Comparison of ENCODE assay signal across 8 cellular contexts in genomic region chr1:231419738-231420298, GRCh38. TPM values are rescaled to one million over a fixed set of nuclear protein-coding genes. Genes with fewer than 3 reads are reported as not detected.
DNase-seq lines count a peak whose midpoint lies in the region; ATAC-seq and TF ChIP-seq lines count a peak whose summit lies in the region.

No MANE protein-coding gene starts in this region.

- H3K36me3 ChIP-seq in BLaER1: 0 out of 2 replicates have a peak, but pooled peaks cover 3% of the 10 kb centered on the region

- H3K27me3 Mint-ChIP-seq in central memory CD8-positive, alpha-beta T cell: no peaks in the 10 kb centered on the region
- H3K27me3 Mint-ChIP-seq in natural killer cell treated with Interleukin-12 subunit alpha and Interleukin-12 subunit beta and Interleukin-15 and Interleukin-18, amount 100 ng/mL, for 72 hours: no peaks in the 10 kb centered on the region

- H3K4me3 ChIP-seq in BLaER1: peak overlapping the region; percentile 97

- H3K27me3 ChIP-seq in BLaER1: no peaks in the 10 kb centered on the region

- H3K4me1 ChIP-seq in BLaER1: peaks cover 50% of the 10 kb centered on the region

- H3K4me2 ChIP-seq in BLaER1: peak overlapping the region; percentile 90

- no peaks in the 10 kb centered on the region for H3K9me3 ChIP-seq in BLaER1

- H3K27ac ChIP-seq in BLaER1: peak overlapping the region; percentile 93

- no peak for TF ChIP-seq POLR2A in GM18505 (IDR thresholded peaks at IDR 0.05; ENCODE audit: borderline replicate concordance, extremely low read depth, insufficient read depth, insufficient read length)

- DNase-seq in M059J (ENCODE audit: low read depth): peak; percentile 37
- no peak for DNase-seq in central memory CD8-positive, alpha-beta T cell (ENCODE audit: low spot score in 2 of 2)
- no peak for DNase-seq in natural killer cell treated with Interleukin-12 subunit alpha and Interleukin-12 subunit beta and Interleukin-15 and Interleukin-18, amount 100 ng/mL, for 72 hours (ENCODE audit: low spot score)

- H3K4me3 Mint-ChIP-seq in central memory CD8-positive, alpha-beta T cell: peak overlapping the region; percentile 80
- peak overlapping the region; percentile 98 for H3K4me3 Mint-ChIP-seq in natural killer cell treated with Interleukin-12 subunit alpha and Interleukin-12 subunit beta and Interleukin-15 and Interleukin-18, amount 100 ng/mL, for 72 hours

- no peak for ATAC-seq in central memory CD8-positive, alpha-beta T cell (replicated peaks; ENCODE audit: extremely low read depth, poor library complexity, severe bottlenecking)
- no peak for ATAC-seq in natural killer cell treated with Interleukin-12 subunit alpha and Interleukin-12 subunit beta and Interleukin-15 and Interleukin-18, amount 100 ng/mL, for 72 hours
- ATAC-seq in GM18505 (IDR thresholded peaks at IDR 0.05; ENCODE audit: unreplicated experiment) (no peak), HG02571 (IDR thresholded peaks at IDR 0.05; ENCODE audit: unreplicated experiment) (no peak), HG02938 (IDR thresholded peaks at IDR 0.05; ENCODE audit: unreplicated experiment) (no peak), HG03571 (IDR thresholded peaks at IDR 0.05; ENCODE audit: unreplicated experiment) (no peak)

- H3K36me3 Mint-ChIP-seq in central memory CD8-positive, alpha-beta T cell (ENCODE audit: insufficient read depth): peaks cover 7% of the 10 kb centered on the region
- peaks cover 6% of the 10 kb centered on the region for H3K36me3 Mint-ChIP-seq in natural killer cell treated with Interleukin-12 subunit alpha and Interleukin-12 subunit beta and Interleukin-15 and Interleukin-18, amount 100 ng/mL, for 72 hours

- H3K9ac ChIP-seq in BLaER1: peak overlapping the region; percentile 92

- H4K20me1 ChIP-seq in BLaER1: peaks cover 68% of the 10 kb centered on the region

- peak overlapping the region; percentile 44 for H3K27ac Mint-ChIP-seq in central memory CD8-positive, alpha-beta T cell (ENCODE audit: low read depth)
- H3K27ac Mint-ChIP-seq in natural killer cell treated with Interleukin-12 subunit alpha and Interleukin-12 subunit beta and Interleukin-15 and Interleukin-18, amount 100 ng/mL, for 72 hours: peak overlapping the region; percentile 57 to 73

- peaks cover 47% of the 10 kb centered on the region for H3K4me1 Mint-ChIP-seq in central memory CD8-positive, alpha-beta T cell
- H3K4me1 Mint-ChIP-seq in natural killer cell treated with Interleukin-12 subunit alpha and Interleukin-12 subunit beta and Interleukin-15 and Interleukin-18, amount 100 ng/mL, for 72 hours (ENCODE audit: low read depth in 2 of 2): peaks cover 39 to 47% of the 10 kb centered on the region in 2 donors

- H3K9me3 Mint-ChIP-seq in central memory CD8-positive, alpha-beta T cell: no peaks in the 10 kb centered on the region
- no peaks in the 10 kb centered on the region for H3K9me3 Mint-ChIP-seq in natural killer cell treated with Interleukin-12 subunit alpha and Interleukin-12 subunit beta and Interleukin-15 and Interleukin-18, amount 100 ng/mL, for 72 hours

RNA-seq across cellular contexts. Expression of gene EGLN1, which starts 2.3 kb away (rescaled TPM):
- total RNA-seq in M059J (2014; rRNA removed; shearing (Covaris generic)): 28.5 and 43.5 TPM in 2 replicates
- total RNA-seq in natural killer cell treated with Interleukin-12 subunit alpha and Interleukin-12 subunit beta and Interleukin-15 and Interleukin-18, amount 100 ng/mL, for 72 hours: 10 to 100 TPM; 15.5 to 25.9 TPM
